Comparison of ENCODE assay signal across 36 cellular contexts in genomic region chr2:209574515-209574914, GRCh38.
"Had no signal": no experiment of that assay in that cellular context is flagged by ENCODE, and none has a peak within 500 bp of the region (broad histone marks: within the 10 kb centered on the region; RNA-seq: fewer than 3 reads in every experiment).

No MANE protein-coding gene starts in this region.

- H3K9me3 ChIP-seq: MG63 had no signal

- H3K4me3 ChIP-seq: MG63 had no signal

- H3K27me3 ChIP-seq: MG63 had no signal

- DNase-seq: Karpas-422, Kasumi-1, MG63, MM.1S, MV-4-11, NCI-H1048, NCI-H1092, NCI-H1092 treated with DMSO at 0.1 percent for 48 hours, NCI-H1105, NCI-H1105 treated with DMSO at 0.1 percent for 48 hours, NCI-H1417, NCI-H1417 treated with DMSO at 0.1 percent for 48 hours, NCI-H1436, NCI-H1436 treated with DMSO at 0.1 percent for 48 hours, NCI-H146, NCI-H1694, NCI-H1694 treated with DMSO at 0.1 percent for 48 hours, NCI-H187, NCI-H187 treated with DMSO at 0.1 percent for 48 hours, NCI-H1930, NCI-H2029, NCI-H2029 treated with DMSO at 0.1 percent for 48 hours, NCI-H2081, NCI-H2081 treated with DMSO at 0.1 percent for 48 hours, NCI-H2107, NCI-H2171, NCI-H2171 treated with DMSO at 0.1 percent for 48 hours, NCI-H2227 treated with DMSO at 0.1 percent for 48 hours, NCI-H226, NCI-H345, NCI-H446, NCI-H446 treated with DMSO at 0.1 percent for 48 hours, NCI-H510A, NCI-H510A treated with DMSO at 0.1 percent for 48 hours, NCI-H524, NCI-H524 treated with DMSO at 0.1 percent for 48 hours had no signal

- H3K36me3 ChIP-seq: MG63 had no signal
